In the genomic region with DNA sequence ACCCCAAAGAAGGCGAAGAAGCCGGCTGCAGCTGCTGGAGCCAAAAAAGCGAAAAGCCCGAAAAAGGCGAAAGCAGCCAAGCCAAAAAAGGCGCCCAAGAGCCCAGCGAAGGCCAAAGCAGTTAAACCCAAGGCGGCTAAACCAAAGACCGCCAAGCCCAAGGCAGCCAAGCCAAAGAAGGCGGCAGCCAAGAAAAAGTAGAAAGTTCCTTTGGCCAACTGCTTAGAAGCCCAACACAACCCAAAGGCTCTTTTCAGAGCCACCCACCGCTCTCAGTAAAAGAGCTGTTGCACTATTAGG, we compare ENCODE assay signal across 8 cellular contexts.
A peak's percentile ranks its signal among the peaks of the same experiment; 100 is the strongest.
DNase-seq lines count a peak whose midpoint lies in the region; ATAC-seq, FAIRE-seq and TF ChIP-seq lines count a peak whose summit lies in the region.

No MANE protein-coding gene starts in this region.

- H3K9me1 ChIP-seq in keratinocyte (ENCODE audit: control insufficient read depth, extremely low read depth, insufficient read depth, low read length), result no peaks in the 10 kb centered on the region

- ATAC-seq in HG02763 (IDR thresholded peaks at IDR 0.05; ENCODE audit: unreplicated experiment), result peak; percentile 1

- TF ChIP-seq POLR2A in GM12891 (IDR thresholded peaks at IDR 0.05; ENCODE audit: low read depth, low read length), result no peak

- DNase-seq in amniotic stem cell (lab: John Stamatoyannopoulos, UW) (peak; percentile 7), keratinocyte (ENCODE audit: low read depth, low spot score) (no peak), DMS 273 (lab: John Stamatoyannopoulos, UW; ENCODE audit: unreplicated experiment) (no peak), GM12891 (ENCODE audit: insufficient read length, low spot score) (no peak), glomerular visceral epithelial cell (ENCODE audit: extremely low spot score) (no peak)

- H3K4me2 ChIP-seq in keratinocyte (ENCODE audit: control insufficient read depth, extremely low read depth, insufficient read depth, low read depth, low read length), result peak overlapping the region; percentile 98

- dilution Hi-C loops in keratinocyte (cut with MboI; ENCODE audit: extremely low pct_ligation_motif_present, low sequenced_read_pairs), result no loop called here

- H4K20me1 ChIP-seq in keratinocyte (ENCODE audit: control insufficient read depth, extremely low read depth, insufficient read depth, low read length), result no peaks in the 10 kb centered on the region

- FAIRE-seq in keratinocyte (lab: Jason Lieb, UNC) (no peak), GM12891 (lab: Jason Lieb, UNC) (no peak)

- TF ChIP-seq CTCF in 22Rv1 (IDR thresholded peaks at IDR 0.05) (no peak), keratinocyte (optimal IDR thresholded peaks at IDR 0.05 in 1 of 3, IDR thresholded peaks at IDR 0.05 in 1 of 3, conservative IDR thresholded peaks at IDR 0.05 in 1 of 3; ENCODE audit: extremely low read depth in 1 of 3, insufficient read depth in 2 of 3, low read length in 3 of 3) (no peak)

- H3K27ac ChIP-seq in 22Rv1, result peak overlapping the region; percentile 99
- peak overlapping the region; percentile 96 for H3K27ac ChIP-seq in keratinocyte (ENCODE audit: control insufficient read depth, insufficient read depth, low read length)
- H3K27ac ChIP-seq in temporal lobe (ENCODE audit: low read depth, low read length), result peak overlapping the region; percentile 66

- H3K36me3 ChIP-seq in keratinocyte (ENCODE audit: control insufficient read depth in 2 of 2, extremely low read depth in 1 of 2, insufficient read depth in 2 of 2, low read length in 2 of 2), result no peaks in the 10 kb centered on the region

- H3K27me3 ChIP-seq in keratinocyte (ENCODE audit: control insufficient read depth, extremely low read depth, insufficient read depth, low read length), result no peaks in the 10 kb centered on the region

- peak overlapping the region; percentile 95 for H3K9ac ChIP-seq in keratinocyte (ENCODE audit: control insufficient read depth, extremely low read depth, insufficient read depth, low read length)

- peak overlapping the region; percentile 53 to 90 (median 90) for H3K4me3 ChIP-seq in keratinocyte (ENCODE audit: control insufficient read depth in 2 of 3, extremely low read depth in 1 of 3, insufficient read depth in 2 of 3, low read depth in 1 of 3, low read length in 3 of 3)

- H3K79me2 ChIP-seq in keratinocyte (ENCODE audit: control insufficient read depth, insufficient read depth, low read length), result peaks cover 8% of the 10 kb centered on the region

- peaks cover 33% of the 10 kb centered on the region for H3K4me1 ChIP-seq in keratinocyte (ENCODE audit: control insufficient read depth, extremely low read depth, insufficient read depth, low read length)

- H3K9me3 ChIP-seq in keratinocyte (ENCODE audit: control insufficient read depth, low read depth, low read length), result no peaks in the 10 kb centered on the region

- no peak overlapping the region for H2AFZ ChIP-seq in keratinocyte (ENCODE audit: control insufficient read depth, low read length)

TF ChIP-seq in GM12891, 5 proteins besides CTCF, POLR2A, EP300 and RAD21:
- TF ChIP-seq PAX5 (IDR thresholded peaks at IDR 0.05; ENCODE audit: insufficient read depth, low read length, severe bottlenecking), result no peak
- no peak for TF ChIP-seq SPI1 (IDR thresholded peaks at IDR 0.05; ENCODE audit: low read depth, low read length)
- no peak for TF ChIP-seq TAF1 (IDR thresholded peaks at IDR 0.05; ENCODE audit: low read depth, low read length)
- no peak for TF ChIP-seq POU2F2 (IDR thresholded peaks at IDR 0.05; ENCODE audit: low read depth, low read length)
- TF ChIP-seq POLR2AphosphoS5 (IDR thresholded peaks at IDR 0.05; ENCODE audit: low read depth, low read length), result no peak
